ENCODE assay signal across 1 cellular context in genomic region chr14:71362920-71363584, GRCh38.
TF ChIP-seq lines count a peak whose summit lies in the region.

No MANE protein-coding gene starts in this region.

TF ChIP-seq in HepG2, 621 proteins besides CTCF, POLR2A, EP300 and RAD21 (continued from another document):
- no peak for TF ChIP-seq ZNF33A (CRISPR knock-in tag; IDR thresholded peaks at IDR 0.05; ENCODE audit: borderline replicate concordance)
